10 cellular contexts compared by ENCODE assay signal in genomic region chr1:154730986-154731489, GRCh38.
DNase-seq lines count a peak whose midpoint lies in the region; ATAC-seq and TF ChIP-seq lines count a peak whose summit lies in the region.
"Had no signal": no experiment of that assay in that cellular context is flagged by ENCODE, and none has a peak within 500 bp of the region (broad histone marks: within the 10 kb centered on the region; RNA-seq: fewer than 3 reads in every experiment).

No MANE protein-coding gene starts in this region.

- peak overlapping the region; percentile 86 for H3K27ac ChIP-seq in PC-3 (ENCODE audit: low read length)

- no peaks in the 10 kb centered on the region for H3K79me2 ChIP-seq in PC-3 (ENCODE audit: low read length)

- intact Hi-C loops in PC-3 (cut with micrococcal nuclease) (no loop called here), posterior vena cava (cut with DNase I) (no loop called here)

- in situ Hi-C loops in KBM-7 (cut with MboI; ENCODE audit: low pct_unique_long_range_greater_than_20kb, low sequenced_read_pairs) = no loop called here

- no TSS peak for BruUV-seq in PC-3 (replicated peaks; lab: Mats Ljungman, UMichigan)

- ATAC-seq in PC-3 (no peak), HG03108 (IDR thresholded peaks at IDR 0.05; ENCODE audit: unreplicated experiment) (no peak), GM18511 (IDR thresholded peaks at IDR 0.05; ENCODE audit: unreplicated experiment) (no peak)

- peak overlapping the region; percentile 74 for H3K9ac ChIP-seq in PC-3 (ENCODE audit: low read length)

- H3K9me2 ChIP-seq in PC-3 (replicated peaks; ENCODE audit: low read length) = no peaks in the 10 kb centered on the region

- H3K4me2 ChIP-seq in PC-3 (ENCODE audit: low read length) = peak overlapping the region; percentile 9

- H3K4me3 ChIP-seq in PC-3 (ENCODE audit: low read length) = no peak overlapping the region
- H3K4me3 ChIP-seq in fibroblast of the aortic adventitia (ENCODE audit: low read depth, low read length) = no peak overlapping the region

- no peaks in the 10 kb centered on the region for H3K9me3 ChIP-seq in PC-3 (ENCODE audit: low read length)

- no peaks in the 10 kb centered on the region for H3F3A ChIP-seq in PC-3 (ENCODE audit: low read length, unreplicated experiment)

- peak overlapping the region; percentile 40; the same call in 1 of the 2 replicates for H2AFZ ChIP-seq in PC-3 (ENCODE audit: low read length)

- H4K20me1 ChIP-seq in PC-3 (ENCODE audit: low read length) = no peaks in the 10 kb centered on the region

- peak; percentile 64 for DNase-seq in D341Med (ENCODE audit: low spot score)
- DNase-seq in PC-3 = no peak
- DNase-seq in fibroblast of the aortic adventitia (ENCODE audit: low read depth) = peak; percentile 56
- peak; percentile 71 for DNase-seq in posterior vena cava (ENCODE audit: low spot score)
- DNase-seq in KBM-7 = no peak
- no peak for DNase-seq in NCI-H2171 treated with DMSO at 0.1 percent for 48 hours (lab: John Stamatoyannopoulos, UW)
- DNase-seq: activated B cell treated with CpG ODN at 0.5 μM for 24 hours, NCI-H1930 had no signal

- H3K36me3 ChIP-seq in PC-3 (ENCODE audit: low read depth, low read length) = no peaks in the 10 kb centered on the region

- no peaks in the 10 kb centered on the region for H3K27me3 ChIP-seq in PC-3 (ENCODE audit: low read length)

- TF ChIP-seq CTCF in PC-3 (conservative IDR thresholded peaks at IDR 0.05; ENCODE audit: low read depth, low read length) = no peak
- TF ChIP-seq CTCF in fibroblast of the aortic adventitia (IDR thresholded peaks at IDR 0.05; ENCODE audit: insufficient read depth, low read length) = no peak

- CTCF ChIA-PET in PC-3 (lab: Charles Lee) = no interaction called here

- H3K4me1 ChIP-seq in PC-3 (ENCODE audit: insufficient read depth, low read length) = peaks cover 37% of the 10 kb centered on the region

- POLR2A ChIA-PET in PC-3 (lab: Charles Lee; ENCODE audit: unreplicated experiment) = no interaction called here

Comparison
In these comparisons a context has a peak if more than half of its experiments do, and no peak if none do; other contexts are left out.
1. DNase-seq: peak in D341Med (single experiment), fibroblast of the aortic adventitia (single experiment) and posterior vena cava (single experiment); none in PC-3 (single experiment), KBM-7 (single experiment) and NCI-H2171 treated with DMSO at 0.1 percent for 48 hours (single experiment).